ENCODE assay signal across 22 cellular contexts in the genomic region with DNA sequence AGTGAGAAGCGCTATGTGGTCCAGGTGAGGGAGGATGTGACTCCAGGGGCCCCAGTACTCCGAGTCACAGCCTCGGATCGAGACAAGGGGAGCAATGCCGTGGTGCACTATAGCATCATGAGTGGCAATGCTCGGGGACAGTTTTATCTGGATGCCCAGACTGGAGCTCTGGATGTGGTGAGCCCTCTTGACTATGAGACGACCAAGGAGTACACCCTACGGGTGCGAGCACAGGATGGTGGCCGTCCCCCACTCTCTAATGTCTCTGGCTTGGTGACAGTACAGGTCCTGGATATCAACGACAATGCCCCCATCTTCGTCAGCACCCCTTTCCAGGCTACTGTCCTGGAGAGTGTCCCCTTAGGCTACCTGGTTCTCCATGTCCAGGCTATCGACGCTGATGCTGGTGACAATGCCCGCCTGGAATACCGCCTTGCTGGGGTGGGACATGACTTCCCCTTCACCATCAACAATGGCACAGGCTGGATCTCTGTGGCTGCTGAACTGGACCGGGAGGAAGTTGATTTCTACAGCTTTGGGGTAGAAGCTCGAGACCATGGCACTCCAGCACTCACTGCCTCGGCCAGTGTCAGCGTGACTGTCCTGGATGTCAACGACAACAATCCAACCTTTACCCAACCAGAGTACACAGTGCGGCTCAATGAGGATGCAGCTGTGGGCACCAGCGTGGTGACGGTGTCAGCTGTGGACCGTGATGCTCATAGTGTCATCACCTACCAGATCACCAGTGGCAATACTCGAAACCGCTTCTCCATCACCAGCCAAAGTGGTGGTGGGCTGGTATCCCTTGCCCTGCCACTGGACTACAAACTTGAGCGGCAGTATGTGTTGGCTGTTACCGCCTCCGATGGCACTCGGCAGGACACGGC. TPM values are rescaled to one million over a fixed set of nuclear protein-coding genes. Genes with fewer than 3 reads are reported as not detected.
DNase-seq lines count a peak whose midpoint lies in the region; ATAC-seq and TF ChIP-seq lines count a peak whose summit lies in the region.
"Had no signal": no experiment of that assay in that cellular context is flagged by ENCODE, and none has a peak within 500 bp of the region (broad histone marks: within the 10 kb centered on the region; RNA-seq: fewer than 3 reads in every experiment).

No MANE protein-coding gene starts in this region.

- H3K4me3 ChIP-seq in neural progenitor cell, result no peak overlapping the region
- H3K4me3 ChIP-seq: GM23248, heart left ventricle, thoracic aorta had no signal

- intact Hi-C loops in sciatic nerve (cut with DNase I), result no loop called here

- no peak overlapping the region for H3K9ac ChIP-seq in neural progenitor cell
- H3K9ac ChIP-seq: GM23248 had no signal

- H3K27ac ChIP-seq in neural progenitor cell, result no peak overlapping the region
- H3K27ac ChIP-seq: GM23248, heart left ventricle, thoracic aorta had no signal

- peaks cover 4% of the 10 kb centered on the region for H4K20me1 ChIP-seq in neural progenitor cell (ENCODE audit: low read depth)

- H3K4me1 ChIP-seq in neural progenitor cell, result peaks cover 48% of the 10 kb centered on the region

- peaks cover 18% of the 10 kb centered on the region for H3K27me3 Mint-ChIP-seq in T-helper 2 cell treated with Interferon-gamma antibody and Interleukin-4, amounts not matched to agents 5 μg/mL and 100 μg/mL, for 36 hours (ENCODE audit: low read depth)
- H3K27me3 Mint-ChIP-seq in central memory CD8-positive, alpha-beta T cell, result no peaks in the 10 kb centered on the region
- H3K27me3 Mint-ChIP-seq in neural progenitor cell (ENCODE audit: insufficient read depth, low read depth), result peaks cover 9% of the 10 kb centered on the region
- peaks cover 18% of the 10 kb centered on the region for H3K27me3 Mint-ChIP-seq in activated CD8-positive, alpha-beta memory T cell treated with anti-CD3 and anti-CD28 coated beads, Interleukin-2, amount 10 ng/mL, durations not matched to agents 7 days and 5 days
- H3K27me3 Mint-ChIP-seq: activated CD8-positive, alpha-beta T cell treated with anti-CD3 and anti-CD28 coated beads for 36 hours had no signal

- no peak for ATAC-seq in central memory CD8-positive, alpha-beta T cell (replicated peaks; ENCODE audit: extremely low read depth, poor library complexity, severe bottlenecking)
- no peak for ATAC-seq in activated CD8-positive, alpha-beta memory T cell treated with anti-CD3 and anti-CD28 coated beads, Interleukin-2, amount 10 ng/mL, durations not matched to agents 7 days and 5 days
- no peak for ATAC-seq in sciatic nerve
- ATAC-seq: activated CD8-positive, alpha-beta T cell treated with anti-CD3 and anti-CD28 coated beads for 36 hours; effector memory CD8-positive, alpha-beta T cell; heart left ventricle had no signal

- H3K36me3 ChIP-seq in neural progenitor cell, result no peaks in the 10 kb centered on the region
- H3K36me3 ChIP-seq: heart left ventricle, thoracic aorta had no signal

- H3K4me2 ChIP-seq in neural progenitor cell, result no peak overlapping the region

- peaks cover 4% of the 10 kb centered on the region for H3K4me1 Mint-ChIP-seq in T-helper 2 cell treated with Interferon-gamma antibody and Interleukin-4, amounts not matched to agents 5 μg/mL and 100 μg/mL, for 36 hours (ENCODE audit: low read depth)
- peaks cover 49% of the 10 kb centered on the region for H3K4me1 Mint-ChIP-seq in central memory CD8-positive, alpha-beta T cell
- peaks cover 53% of the 10 kb centered on the region for H3K4me1 Mint-ChIP-seq in neural progenitor cell
- peaks cover 6% of the 10 kb centered on the region for H3K4me1 Mint-ChIP-seq in activated CD8-positive, alpha-beta memory T cell treated with anti-CD3 and anti-CD28 coated beads, Interleukin-2, amount 10 ng/mL, durations not matched to agents 7 days and 5 days

- no peak overlapping the region for H3K27ac Mint-ChIP-seq in T-helper 2 cell treated with Interferon-gamma antibody and Interleukin-4, amounts not matched to agents 5 μg/mL and 100 μg/mL, for 36 hours
- H3K27ac Mint-ChIP-seq in central memory CD8-positive, alpha-beta T cell (ENCODE audit: low read depth), result no peak overlapping the region
- H3K27ac Mint-ChIP-seq in neural progenitor cell, result no peak overlapping the region
- no peak overlapping the region for H3K27ac Mint-ChIP-seq in activated CD8-positive, alpha-beta memory T cell treated with anti-CD3 and anti-CD28 coated beads, Interleukin-2, amount 10 ng/mL, durations not matched to agents 7 days and 5 days
- H3K27ac Mint-ChIP-seq: activated CD8-positive, alpha-beta T cell treated with anti-CD3 and anti-CD28 coated beads for 36 hours; effector memory CD8-positive, alpha-beta T cell had no signal

- H3K27me3 ChIP-seq in neural progenitor cell, result peaks cover 8% of the 10 kb centered on the region

- no peaks in the 10 kb centered on the region for H3K9me3 ChIP-seq in neural progenitor cell (ENCODE audit: low read depth)
- H3K9me3 ChIP-seq: heart left ventricle, thoracic aorta had no signal

- no peak for DNase-seq in T-helper 2 cell treated with Interferon-gamma antibody and Interleukin-4, amounts not matched to agents 5 μg/mL and 100 μg/mL, for 36 hours (ENCODE audit: low spot score)
- DNase-seq in T-helper 2 cell (no peak), Daoy (ENCODE audit: low read depth) (peak; percentile 2), neural progenitor cell (ENCODE audit: low spot score) (no peak), NCI-H510A treated with DMSO at 0.1 percent for 48 hours (lab: John Stamatoyannopoulos, UW) (no peak), sciatic nerve (ENCODE audit: low spot score) (no peak)
- DNase-seq in central memory CD8-positive, alpha-beta T cell (ENCODE audit: low spot score in 2 of 2), result no peak
- DNase-seq in activated CD8-positive, alpha-beta memory T cell treated with anti-CD3 and anti-CD28 coated beads, Interleukin-2, amount 10 ng/mL, durations not matched to agents 7 days and 5 days, result no peak
- DNase-seq: 8988T; activated CD8-positive, alpha-beta T cell treated with anti-CD3 and anti-CD28 coated beads for 36 hours; amniotic stem cell; cerebellar nuclear complex; DND-41; effector memory CD8-positive, alpha-beta T cell; GM23248; NCI-H187; NCI-H446 treated with DMSO at 0.1 percent for 48 hours had no signal

- TF ChIP-seq CTCF in neural progenitor cell (IDR thresholded peaks at IDR 0.05), result no peak

- CTCF ChIA-PET in activated CD8-positive, alpha-beta memory T cell treated with anti-CD3 and anti-CD28 coated beads, Interleukin-2, amount 10 ng/mL, durations not matched to agents 7 days and 5 days (lab: Charles Lee), result interaction anchor here (2.1 kb wide), 1 partner anchor 281 kb away, joined by 8 read pairs; no protein-coding TSS in a partner anchor

- H3K9me3 Mint-ChIP-seq in T-helper 2 cell treated with Interferon-gamma antibody and Interleukin-4, amounts not matched to agents 5 μg/mL and 100 μg/mL, for 36 hours, result no peaks in the 10 kb centered on the region
- H3K9me3 Mint-ChIP-seq in central memory CD8-positive, alpha-beta T cell, result no peaks in the 10 kb centered on the region
- H3K9me3 Mint-ChIP-seq in neural progenitor cell, result peaks cover 23% of the 10 kb centered on the region
- no peaks in the 10 kb centered on the region for H3K9me3 Mint-ChIP-seq in activated CD8-positive, alpha-beta memory T cell treated with anti-CD3 and anti-CD28 coated beads, Interleukin-2, amount 10 ng/mL, durations not matched to agents 7 days and 5 days (ENCODE audit: low read depth)
- H3K9me3 Mint-ChIP-seq: activated CD8-positive, alpha-beta T cell treated with anti-CD3 and anti-CD28 coated beads for 36 hours; effector memory CD8-positive, alpha-beta T cell had no signal

- peaks cover 70% of the 10 kb centered on the region for H3K79me2 ChIP-seq in neural progenitor cell (ENCODE audit: low read depth)

- H2AFZ ChIP-seq in neural progenitor cell (replicated peaks), result no peak overlapping the region
- H2AFZ ChIP-seq: GM23248 had no signal

- no peaks in the 10 kb centered on the region for H3K36me3 Mint-ChIP-seq in T-helper 2 cell treated with Interferon-gamma antibody and Interleukin-4, amounts not matched to agents 5 μg/mL and 100 μg/mL, for 36 hours (ENCODE audit: low read depth)
- peaks cover 4% of the 10 kb centered on the region for H3K36me3 Mint-ChIP-seq in central memory CD8-positive, alpha-beta T cell (ENCODE audit: insufficient read depth)
- peaks cover 33% of the 10 kb centered on the region for H3K36me3 Mint-ChIP-seq in neural progenitor cell
- H3K36me3 Mint-ChIP-seq in activated CD8-positive, alpha-beta memory T cell treated with anti-CD3 and anti-CD28 coated beads, Interleukin-2, amount 10 ng/mL, durations not matched to agents 7 days and 5 days, result no peaks in the 10 kb centered on the region

- peak overlapping the region; percentile 24 for H3K4me3 Mint-ChIP-seq in T-helper 2 cell treated with Interferon-gamma antibody and Interleukin-4, amounts not matched to agents 5 μg/mL and 100 μg/mL, for 36 hours
- H3K4me3 Mint-ChIP-seq in central memory CD8-positive, alpha-beta T cell, result peak overlapping the region; percentile 54
- peak overlapping the region; percentile 83 for H3K4me3 Mint-ChIP-seq in neural progenitor cell
- no peak overlapping the region for H3K4me3 Mint-ChIP-seq in activated CD8-positive, alpha-beta memory T cell treated with anti-CD3 and anti-CD28 coated beads, Interleukin-2, amount 10 ng/mL, durations not matched to agents 7 days and 5 days
- H3K4me3 Mint-ChIP-seq: activated CD8-positive, alpha-beta T cell treated with anti-CD3 and anti-CD28 coated beads for 36 hours had no signal

- H3F3A ChIP-seq in neural progenitor cell (ENCODE audit: low read depth), result peaks cover 45% of the 10 kb centered on the region

RNA-seq across cellular contexts. Expression of gene CELSR2, which starts 2.2 kb away (rescaled TPM):
- total RNA-seq in Daoy (2014; rRNA removed; shearing (Covaris generic)), result 0.97 and 1.0 TPM in 2 replicates
- 11.1 and 26.5 TPM in 2 replicates for total RNA-seq in neural progenitor cell (ENCODE audit: low replicate concordance)
- 1 to 10 TPM; 3.3 to 4.0 TPM for total RNA-seq in activated CD8-positive, alpha-beta memory T cell treated with anti-CD3 and anti-CD28 coated beads, Interleukin-2, amount 10 ng/mL, durations not matched to agents 7 days and 5 days
- total RNA-seq in sciatic nerve, result 24.0 TPM

RNA-seq across cellular contexts. Expression of gene PSRC1, which starts 31.4 kb away (rescaled TPM):
- total RNA-seq in Daoy (2014; rRNA removed; shearing (Covaris generic)), result 87.5 and 129 TPM in 2 replicates
- total RNA-seq in neural progenitor cell (ENCODE audit: low replicate concordance) (78.1 and 134 TPM in 2 replicates), sciatic nerve (7.6 TPM)
- 10 to 100 TPM; 19.6 to 36.1 TPM for total RNA-seq in activated CD8-positive, alpha-beta memory T cell treated with anti-CD3 and anti-CD28 coated beads, Interleukin-2, amount 10 ng/mL, durations not matched to agents 7 days and 5 days

RNA-seq across cellular contexts. Expression of gene SARS1, which starts 37.8 kb away (rescaled TPM):
- 287 and 323 TPM in 2 replicates for total RNA-seq in Daoy (2014; rRNA removed; shearing (Covaris generic))
- 118 and 128 TPM in 2 replicates for total RNA-seq in neural progenitor cell (ENCODE audit: low replicate concordance)
- total RNA-seq in activated CD8-positive, alpha-beta memory T cell treated with anti-CD3 and anti-CD28 coated beads, Interleukin-2, amount 10 ng/mL, durations not matched to agents 7 days and 5 days, result 100 to 1,000 TPM; 148 to 194 TPM
- total RNA-seq in sciatic nerve, result 123 TPM

RNA-seq across cellular contexts. Expression of gene MYBPHL, which starts 55.3 kb away (rescaled TPM):
- not detected in 2 replicates for total RNA-seq in Daoy (2014; rRNA removed; shearing (Covaris generic))
- total RNA-seq in neural progenitor cell (ENCODE audit: low replicate concordance) (not detected in 2 replicates), sciatic nerve (0.45 TPM)
- not detected for total RNA-seq in activated CD8-positive, alpha-beta memory T cell treated with anti-CD3 and anti-CD28 coated beads, Interleukin-2, amount 10 ng/mL, durations not matched to agents 7 days and 5 days
- total RNA-seq: activated CD8-positive, alpha-beta T cell treated with anti-CD3 and anti-CD28 coated beads for 36 hours; fibroblast of lung; GM23248; lung microvascular endothelial cell; myocyte had no signal
